8 cellular contexts compared by ENCODE assay signal in genomic region chr20:41618807-41619294, GRCh38. TPM values are rescaled to one million over a fixed set of nuclear protein-coding genes. Genes with fewer than 3 reads are reported as not detected.
DNase-seq lines count a peak whose midpoint lies in the region; ATAC-seq and TF ChIP-seq lines count a peak whose summit lies in the region.

No MANE protein-coding gene starts in this region.

- in situ Hi-C loops in mammary epithelial cell (cut with MboI; ENCODE audit: low sequenced_read_pairs in 2 of 2): loop anchor here in 1 of 2 donors (10.0 kb wide), 1 partner anchor 76 kb away; no protein-coding TSS in a partner anchor
- in situ Hi-C loops in transverse colon (cut with MboI; ENCODE audit: low pct_ligation_motif_present in 1 of 4, low pct_unique_long_range_greater_than_20kb in 1 of 4, low sequenced_read_pairs in 3 of 4): no loop called here

- H3K9me3 Mint-ChIP-seq in memory B cell: no peaks in the 10 kb centered on the region

- H3K9me3 ChIP-seq in mammary epithelial cell (replicated peaks; ENCODE audit: insufficient read depth, low read length): no peaks in the 10 kb centered on the region
- H3K9me3 ChIP-seq in transverse colon: no peaks in the 10 kb centered on the region

- H3K4me2 ChIP-seq in mammary epithelial cell (ENCODE audit: insufficient read depth, low read depth, low read length): peak overlapping the region; percentile 93

- no peak for TF ChIP-seq EP300 in transverse colon (IDR thresholded peaks at IDR 0.05; ENCODE audit: low read depth)

- TF ChIP-seq CTCF in mammary epithelial cell (conservative IDR thresholded peaks at IDR 0.05 in 1 of 2, IDR thresholded peaks at IDR 0.05 in 1 of 2; ENCODE audit: extremely low read depth in 1 of 2, insufficient read depth in 1 of 2, low read depth in 1 of 2, low read length in 2 of 2) (no peak), transverse colon (IDR thresholded peaks at IDR 0.05) (no peak)

- H3K36me3 ChIP-seq in mammary epithelial cell (ENCODE audit: insufficient read depth, low read length) (no peaks in the 10 kb centered on the region), transverse colon (no peaks in the 10 kb centered on the region)

- ATAC-seq in memory B cell (ENCODE audit: low read depth): no peak

- peak overlapping the region; percentile 93 for H3K4me3 Mint-ChIP-seq in memory B cell

- peaks cover 12% of the 10 kb centered on the region for H3K4me1 ChIP-seq in mammary epithelial cell (ENCODE audit: insufficient read depth, low read length)
- peaks cover 11 to 38% (median 19%) of the 10 kb centered on the region in 4 donors for H3K4me1 ChIP-seq in transverse colon

- no peaks in the 10 kb centered on the region for H3K36me3 Mint-ChIP-seq in memory B cell

- BruUV-seq in mammary epithelial cell (replicated peaks; lab: Mats Ljungman, UMichigan): no TSS peak

- no peak overlapping the region for H3K27ac ChIP-seq in mammary epithelial cell (ENCODE audit: insufficient read depth, low read depth, low read length)
- H3K27ac ChIP-seq in transverse colon: peak overlapping the region; percentile 81 to 94 (median 92)

- H4K20me1 ChIP-seq in mammary epithelial cell (ENCODE audit: insufficient read depth, low read length): no peaks in the 10 kb centered on the region

- CTCF ChIA-PET in mammary epithelial cell (lab: Charles Lee; ENCODE audit: low non-redundant PET): interaction anchor here (0.6 to 1.3 kb wide), 4 partner anchors 47 to 279 kb away, joined by 3 to 32 read pairs (median 4); no protein-coding TSS in a partner anchor

- H3K79me2 ChIP-seq in mammary epithelial cell (ENCODE audit: insufficient read depth, low read length): peaks cover 38% of the 10 kb centered on the region

- H3K27me3 ChIP-seq in mammary epithelial cell (ENCODE audit: insufficient read depth, low read length): no peaks in the 10 kb centered on the region
- H3K27me3 ChIP-seq in transverse colon: no peaks in the 10 kb centered on the region

- no peak overlapping the region for H3K9ac ChIP-seq in mammary epithelial cell (ENCODE audit: insufficient read depth, low read length)

- no peak for TF ChIP-seq POLR2A in transverse colon (IDR thresholded peaks at IDR 0.05)

- dilution Hi-C loops in mammary epithelial cell (cut with HindIII; ENCODE audit: low sequenced_read_pairs): no loop called here

- peaks cover 22% of the 10 kb centered on the region for H3K4me1 Mint-ChIP-seq in memory B cell

- 6% methylated on average over 12 of the region's 30 CpGs for WGBS in mammary epithelial cell (ENCODE audit: low coverage, missing lambda C conversion rate)
- WGBS in transverse colon (ENCODE audit: low coverage in 1 of 2), 2 donors: 4% methylated on average over 25 of the region's 30 CpGs; no CpG with 5 or more reads in 1 of the 2 donors

- H3K4me3 ChIP-seq in mammary epithelial cell (replicated peaks in 1 of 3; ENCODE audit: insufficient read depth in 1 of 3, low read depth in 2 of 3, low read length in 3 of 3) (peak overlapping the region; percentile 52 to 74 (median 71)), transverse colon (peak overlapping the region; percentile 86 to 100 (median 92))

- no peaks in the 10 kb centered on the region for H3K27me3 Mint-ChIP-seq in memory B cell

- peak; percentile 61 for DNase-seq in DMS 273 (lab: John Stamatoyannopoulos, UW; ENCODE audit: unreplicated experiment)
- no peak for DNase-seq in DMS 273 treated with DMSO at 0.1 percent for 48 hours (lab: John Stamatoyannopoulos, UW)
- DNase-seq in NCI-H2029 (lab: John Stamatoyannopoulos, UW): peak; percentile 23
- DNase-seq in mammary epithelial cell: peak; percentile 18
- no peak for DNase-seq in memory B cell (ENCODE audit: low spot score in 2 of 2)
- DNase-seq in transverse colon: no peak
- DNase-seq in occipital lobe (lab: John Stamatoyannopoulos, UW): no peak
- DNase-seq in effector CD4-positive, alpha-beta T cell: no peak

- intact Hi-C loops in mammary epithelial cell (cut with micrococcal nuclease): loop anchor here (1.0 to 5.0 kb wide), 3 partner anchors 26 to 277 kb away; partner anchors contain the start of gene LPIN3
- intact Hi-C loops in transverse colon (cut with DNase I; ENCODE audit: low total_unique reads): no loop called here

- H3K27ac Mint-ChIP-seq in memory B cell: peak overlapping the region; percentile 95

- H2AFZ ChIP-seq in mammary epithelial cell (ENCODE audit: low read depth, low read length): peak overlapping the region; percentile 96

RNA-seq across cellular contexts. Expression of gene CHD6, which starts 0.7 kb away (rescaled TPM):
- total RNA-seq in mammary epithelial cell: 10 to 100 TPM; 27.0 to 28.2 TPM
- polyA plus RNA-seq in mammary epithelial cell: 6.0 TPM
- polyA minus RNA-seq in mammary epithelial cell: 32.2 TPM
- total RNA-seq in transverse colon: 10 to 100 TPM; 27.3 to 42.1 (median 27.9) TPM
- total RNA-seq in occipital lobe: 52.6 TPM

Comparison
In these comparisons a context has a peak if more than half of its experiments do, and no peak if none do; other contexts are left out.
1. DNase-seq: peak in DMS 273 (single experiment), NCI-H2029 (single experiment) and mammary epithelial cell (single experiment); none in DMS 273 treated with DMSO at 0.1 percent for 48 hours (single experiment), memory B cell (0 of 2), transverse colon (single experiment), occipital lobe (single experiment) and effector CD4-positive, alpha-beta T cell (single experiment).